ENCODE assay signal across 8 cellular contexts in the genomic region with DNA sequence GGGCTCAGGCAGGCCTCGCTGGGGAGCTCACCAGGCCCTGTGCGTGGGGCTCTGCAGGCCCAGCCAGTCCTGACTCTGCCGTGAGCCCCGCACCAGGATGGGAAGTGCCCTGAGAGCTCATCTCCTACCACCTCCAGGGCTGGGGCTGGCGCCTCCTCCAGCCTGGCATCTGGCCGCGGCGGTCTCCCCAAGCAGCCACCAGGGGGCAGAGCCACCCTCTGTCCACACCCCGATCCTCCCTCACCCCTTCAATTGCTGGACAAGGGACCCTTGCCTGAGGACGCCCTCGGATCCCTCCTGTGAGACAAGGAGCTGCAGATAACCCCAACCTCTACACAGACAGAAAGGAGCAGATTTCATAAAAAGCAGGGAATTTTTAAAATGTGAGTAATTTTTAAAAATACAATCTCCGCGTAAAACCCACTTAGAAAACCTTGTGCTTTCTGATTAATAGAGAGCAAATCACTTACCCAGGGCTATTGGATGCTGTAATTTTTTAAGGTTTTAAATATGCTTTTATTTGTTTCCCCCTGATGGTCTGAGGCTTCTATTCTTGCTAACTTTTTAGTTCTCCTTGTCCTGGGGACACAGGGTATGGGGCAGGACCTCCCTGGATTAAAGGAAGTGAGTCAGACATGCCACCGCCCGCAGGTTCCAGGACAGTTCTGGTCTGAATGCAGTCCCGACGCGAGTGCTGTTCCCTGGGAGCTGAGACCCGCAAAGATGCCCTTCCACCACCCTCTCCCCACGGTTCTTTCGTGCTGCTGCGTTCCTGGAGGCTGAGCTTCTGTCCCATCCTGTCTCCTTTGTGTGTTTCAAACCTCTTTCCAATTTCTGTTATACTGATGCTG. TPM values are rescaled to one million over a fixed set of nuclear protein-coding genes. Genes with fewer than 3 reads are reported as not detected.
DNase-seq lines count a peak whose midpoint lies in the region; ATAC-seq and TF ChIP-seq lines count a peak whose summit lies in the region.

No MANE protein-coding gene starts in this region.

- peaks cover 29% of the 10 kb centered on the region for H3K27me3 ChIP-seq in cardiac muscle cell

- TF ChIP-seq CTCF in GM10266 (IDR thresholded peaks at IDR 0.05; ENCODE audit: control insufficient read depth, insufficient read depth, low read depth, missing control alignments) (peak; percentile 90), cardiac muscle cell (IDR thresholded peaks at IDR 0.05; ENCODE audit: low read depth, low read length) (peak; percentile 80)

- no peaks in the 10 kb centered on the region for H3K36me3 ChIP-seq in cardiac muscle cell

- no peak overlapping the region for H3K4me3 ChIP-seq in cardiac muscle cell

- intact Hi-C loops in posterior vena cava (cut with DNase I): no loop called here

- peak; percentile 45 for ATAC-seq in HG03469 (IDR thresholded peaks at IDR 0.05; ENCODE audit: unreplicated experiment)

- no peak overlapping the region for H3K27ac ChIP-seq in cardiac muscle cell

- H3K9me3 ChIP-seq in cardiac muscle cell (ENCODE audit: low read depth): no peaks in the 10 kb centered on the region

- DNase-seq in GM10266 (ENCODE audit: extremely low spot score): peak; percentile 54
- peak; percentile 52 for DNase-seq in RPMI8226
- peak; percentile 21 for DNase-seq in activated T-helper 9 cell treated with anti-CD3 and anti-CD28 coated beads, Interleukin-2, amount 50 U/mL, for 16 hours (ENCODE audit: low read depth)
- DNase-seq in cardiac muscle cell (ENCODE audit: low read depth in 1 of 2, low spot score in 1 of 2): peak; percentile 44 to 80
- peak; percentile 1 for DNase-seq in renal cortical epithelial cell (ENCODE audit: low read depth)
- DNase-seq in posterior vena cava (ENCODE audit: low spot score): no peak
- no peak for DNase-seq in 8988T

- H3K4me1 ChIP-seq in cardiac muscle cell (ENCODE audit: low read depth): no peaks in the 10 kb centered on the region

RNA-seq across cellular contexts. Expression of a gene that starts 52.3 kb away (rescaled TPM):
- total RNA-seq in cardiac muscle cell (4.2 and 7.7 TPM in 2 replicates), renal cortical epithelial cell (0.52 and 1.5 TPM in 2 replicates), posterior vena cava (1 to 10 TPM; 1.3 to 3.0 TPM)
- 4.1 and 5.2 TPM in 2 replicates for polyA plus RNA-seq in cardiac muscle cell

Comparison
In these comparisons a context has a peak if more than half of its experiments do, and no peak if none do; other contexts are left out.
1. DNase-seq: peak in GM10266 (single experiment), RPMI8226 (single experiment), activated T-helper 9 cell treated with anti-CD3 and anti-CD28 coated beads, Interleukin-2, amount 50 U/mL, for 16 hours (single experiment), cardiac muscle cell (2 of 2) and renal cortical epithelial cell (single experiment); none in posterior vena cava (single experiment) and 8988T (single experiment).